21 cellular contexts compared by ENCODE assay signal in genomic region chr5:75375414-75375813, GRCh38.
"Had no signal": no experiment of that assay in that cellular context is flagged by ENCODE, and none has a peak within 500 bp of the region (broad histone marks: within the 10 kb centered on the region; RNA-seq: fewer than 3 reads in every experiment).

No MANE protein-coding gene starts in this region.

- H3K4me3 ChIP-seq: K562, SJSA1 had no signal

- H3K4me3 Mint-ChIP-seq: IgD-negative memory B cell had no signal

- H3K9ac ChIP-seq: KMS-11 had no signal

- DNase-seq: Kasumi-1, MM.1S, NCI-H1092 treated with DMSO at 0.1 percent for 48 hours, NCI-H1436, NCI-H187 treated with DMSO at 0.1 percent for 48 hours, NCI-H2029 treated with DMSO at 0.1 percent for 48 hours, NCI-H2227 treated with DMSO at 0.1 percent for 48 hours, NCI-H446, NCI-H510A, NCI-H524 treated with DMSO at 0.1 percent for 48 hours, NCI-H69, NCI-H774, Right ventricle myocardium superior, RPMI8226, SIG-M5, T-helper 1 cell had no signal

- FAIRE-seq: K562, RCC 7860 had no signal

- H3K27ac Mint-ChIP-seq: IgD-negative memory B cell had no signal

- H3K27me3 Mint-ChIP-seq: IgD-negative memory B cell had no signal

- H3K9me3 Mint-ChIP-seq: IgD-negative memory B cell had no signal

- H3K9me3 ChIP-seq: SJSA1 had no signal

- H3K4me1 Mint-ChIP-seq: IgD-negative memory B cell had no signal

- H3K27ac ChIP-seq: KMS-11, SJSA1 had no signal
